ENCODE assay signal across 27 cellular contexts in genomic region chr13:72960114-72960513, GRCh38.
DNase-seq lines count a peak whose midpoint lies in the region; ATAC-seq, FAIRE-seq and TF ChIP-seq lines count a peak whose summit lies in the region.
"Had no signal": no experiment of that assay in that cellular context is flagged by ENCODE, and none has a peak within 500 bp of the region (broad histone marks: within the 10 kb centered on the region; RNA-seq: fewer than 3 reads in every experiment).

No MANE protein-coding gene starts in this region.

- FAIRE-seq in HepG2 (lab: Jason Lieb, UNC): no peak
- FAIRE-seq in astrocyte (lab: Jason Lieb, UNC): no peak
- FAIRE-seq: G401.6, GM18507 had no signal

- POLR2A ChIA-PET in HepG2 (lab: Yijun Ruan, JAX): no interaction called here

- no peak overlapping the region for H3K27ac Mint-ChIP-seq in astrocyte (ENCODE audit: unreplicated experiment)
- peak overlapping the region; percentile 84 to 97 (median 86) for H3K27ac Mint-ChIP-seq in nephron
- H3K27ac Mint-ChIP-seq: activated naive CD8-positive, alpha-beta T cell; activated T-helper 2 cell treated with anti-CD3 and anti-CD28 coated beads, Interferon-gamma antibody, Interleukin-2, Interleukin-4, amounts not matched to agents 10 μg/mL and 5 μg/mL and 100 μg/mL, durations not matched to agents 14 hours and 24 hours and 36 hours; neural progenitor cell had no signal

- H3K4me3 ChIP-seq in HepG2 (replicated peaks in 1 of 3; ENCODE audit: insufficient read depth in 1 of 3, low read depth in 2 of 3, low read length in 3 of 3) (no peak overlapping the region), right lobe of liver (no peak overlapping the region), astrocyte (ENCODE audit: insufficient read depth, low read depth, low read length) (no peak overlapping the region), SJCRH30 (no peak overlapping the region)
- H3K4me3 ChIP-seq: ascending aorta, dorsolateral prefrontal cortex, neural progenitor cell, psoas muscle, tibial nerve had no signal

- H3K27me3 ChIP-seq in HepG2 (ENCODE audit: control insufficient read depth in 1 of 2, insufficient read depth in 2 of 2, low read length in 2 of 2): no peaks in the 10 kb centered on the region; a peak in 1 of 5 replicates
- no peaks in the 10 kb centered on the region for H3K27me3 ChIP-seq in right lobe of liver
- H3K27me3 ChIP-seq in astrocyte (ENCODE audit: insufficient read depth, low read length): no peaks in the 10 kb centered on the region
- no peaks in the 10 kb centered on the region for H3K27me3 ChIP-seq in SJCRH30
- H3K27me3 ChIP-seq: ascending aorta, dorsolateral prefrontal cortex, neural progenitor cell, tibial nerve had no signal

- peaks cover 7% of the 10 kb centered on the region for H3K36me3 Mint-ChIP-seq in astrocyte (ENCODE audit: low read depth, unreplicated experiment)
- peaks cover 29% of the 10 kb centered on the region for H3K36me3 Mint-ChIP-seq in nephron (ENCODE audit: low read depth)

- H3K9me3 ChIP-seq in HepG2 (ENCODE audit: low read length) (no peaks in the 10 kb centered on the region), right lobe of liver (no peaks in the 10 kb centered on the region), astrocyte (ENCODE audit: insufficient read depth, low read depth, low read length) (no peaks in the 10 kb centered on the region), SJCRH30 (replicated peaks) (no peaks in the 10 kb centered on the region)
- H3K9me3 ChIP-seq: ascending aorta, psoas muscle, tibial nerve had no signal

- H3K4me1 Mint-ChIP-seq in astrocyte (ENCODE audit: low read depth, unreplicated experiment) (no peaks in the 10 kb centered on the region), nephron (no peaks in the 10 kb centered on the region)

- TF ChIP-seq CTCF in HepG2 (CRISPR knock-in tag; IDR thresholded peaks at IDR 0.05): no peak
- no peak for TF ChIP-seq CTCF in right lobe of liver (IDR thresholded peaks at IDR 0.05)
- no peak for TF ChIP-seq CTCF in astrocyte (IDR thresholded peaks at IDR 0.05; ENCODE audit: insufficient read depth, low read depth, low read length)
- no peak for TF ChIP-seq CTCF in nephron (IDR thresholded peaks at IDR 0.05; ENCODE audit: unreplicated experiment in 3 of 3)

- DNase-seq in HepG2 (ENCODE audit: low spot score) (no peak), right lobe of liver (no peak), astrocyte (ENCODE audit: low read depth) (no peak), NCI-H1092 treated with DMSO at 0.1 percent for 48 hours (lab: John Stamatoyannopoulos, UW) (no peak), SJCRH30 (no peak)
- DNase-seq in stimulated activated naive CD8-positive, alpha-beta T cell treated with anti-CD3 and anti-CD28 coated beads, Interleukin-15, Interleukin-2, amounts not matched to agents 100 U/mL and 50 U/mL, for 24 hours: no peak
- DNase-seq: activated CD4-positive, alpha-beta T cell treated with anti-CD3 and anti-CD28 coated beads, Interleukin-2, amount 50 U/mL, for 1 hour; C1 segment of cervical spinal cord; dorsolateral prefrontal cortex; foreskin fibroblast; Kasumi-1; NCI-H1930; psoas muscle; RPMI8226; stimulated activated CD4-positive, alpha-beta T cell treated with anti-CD3 and anti-CD28 coated beads, Interleukin-2, amount 100 ng/mL, for 48 hours; stimulated activated naive CD4-positive, alpha-beta T cell; WERI-Rb-1 had no signal

- in situ Hi-C loops in HepG2 (cut with HindIII; ENCODE audit: extremely low pct_ligation_motif_present, low pct_unique_long_range_greater_than_20kb): no loop called here

- ATAC-seq in HepG2: no peak
- no peak for ATAC-seq in right lobe of liver
- ATAC-seq in HG03097 (IDR thresholded peaks at IDR 0.05; ENCODE audit: low FRiP score, unreplicated experiment): no peak
- ATAC-seq in stimulated activated naive CD8-positive, alpha-beta T cell treated with anti-CD3 and anti-CD28 coated beads, Interleukin-15, Interleukin-2, amounts not matched to agents 100 U/mL and 50 U/mL, for 24 hours: no peak
- ATAC-seq: psoas muscle, SK-N-SH treated with all-trans-retinoic acid at 6 μM for 48 hours had no signal

- BruUV-seq in HepG2 (replicated peaks; lab: Mats Ljungman, UMichigan): no TSS peak

- H3K27ac ChIP-seq in HepG2 (ENCODE audit: extremely low read length, insufficient read depth, low read length): peak overlapping the region; percentile 44
- H3K27ac ChIP-seq in right lobe of liver: no peak overlapping the region
- peak overlapping the region; percentile 26 for H3K27ac ChIP-seq in astrocyte (ENCODE audit: low read depth, low read length)
- H3K27ac ChIP-seq in SJCRH30: no peak overlapping the region
- H3K27ac ChIP-seq: ascending aorta, dorsolateral prefrontal cortex, neural progenitor cell, psoas muscle, tibial nerve, WERI-Rb-1 had no signal

- TF ChIP-seq EP300 in HepG2 (IDR thresholded peaks at IDR 0.05; ENCODE audit: low read depth in 2 of 2, low read length in 2 of 2) (no peak), HepG2 (CRISPR knock-in tag; IDR thresholded peaks at IDR 0.05; ENCODE audit: borderline replicate concordance) (no peak)

- peak overlapping the region; percentile 29; the same call in 1 of the 2 replicates for H3K4me2 ChIP-seq in HepG2 (ENCODE audit: low read depth, low read length)
- no peak overlapping the region for H3K4me2 ChIP-seq in astrocyte (ENCODE audit: low read length)
- H3K4me2 ChIP-seq: neural progenitor cell had no signal

- WGBS in HepG2 (ENCODE audit: low lambda C conversion rate): 94% methylated on average over 4 of the region's 4 CpGs
- 92% methylated on average over 4 of the region's 4 CpGs for WGBS in right lobe of liver (ENCODE audit: insufficient coverage, low coverage, low lambda C conversion rate, missing lambda C conversion rate)

- TF ChIP-seq POLR2A in HepG2 (IDR thresholded peaks at IDR 0.05; ENCODE audit: insufficient read depth in 1 of 2, low read depth in 2 of 2, low read length in 2 of 2) (no peak), right lobe of liver (IDR thresholded peaks at IDR 0.05) (no peak)

- H3K79me2 ChIP-seq in HepG2 (ENCODE audit: insufficient read depth, low read length): no peaks in the 10 kb centered on the region
- no peaks in the 10 kb centered on the region for H3K79me2 ChIP-seq in astrocyte (ENCODE audit: insufficient read depth, low read length)

- peaks cover 13% of the 10 kb centered on the region; the same call in 1 of the 2 replicates for H3K4me1 ChIP-seq in HepG2 (ENCODE audit: insufficient read depth, low read length)
- H3K4me1 ChIP-seq in right lobe of liver: peaks cover 0 to 10% (median 0%) of the 10 kb centered on the region in 4 donors
- H3K4me1 ChIP-seq in astrocyte (ENCODE audit: insufficient read depth, low read length): no peaks in the 10 kb centered on the region
- H3K4me1 ChIP-seq in SJCRH30: no peaks in the 10 kb centered on the region
- H3K4me1 ChIP-seq: ascending aorta, neural progenitor cell, psoas muscle, tibial nerve had no signal

- H3K36me3 ChIP-seq in HepG2 (replicated peaks in 1 of 2; ENCODE audit: control insufficient read depth in 1 of 2, insufficient read depth in 2 of 2, low read length in 2 of 2): no peaks in the 10 kb centered on the region
- no peaks in the 10 kb centered on the region for H3K36me3 ChIP-seq in right lobe of liver
- H3K36me3 ChIP-seq in astrocyte (ENCODE audit: insufficient read depth, low read length): no peaks in the 10 kb centered on the region
- peaks cover 4% of the 10 kb centered on the region; the same call in 1 of the 2 replicates for H3K36me3 ChIP-seq in SJCRH30
- H3K36me3 ChIP-seq: neural progenitor cell, WERI-Rb-1 had no signal

- H3K4me3 Mint-ChIP-seq in astrocyte (ENCODE audit: unreplicated experiment): no peak overlapping the region
- H3K4me3 Mint-ChIP-seq in nephron: no peak overlapping the region
- H3K4me3 Mint-ChIP-seq: activated naive CD8-positive, alpha-beta T cell; neural progenitor cell had no signal

- TF ChIP-seq RAD21 in HepG2 (CRISPR knock-in tag; IDR thresholded peaks at IDR 0.05): no peak

- CTCF ChIA-PET in HepG2 (lab: Yijun Ruan, JAX; ENCODE audit: low intra/inter-chr PET ratio, low total read pairs): no interaction called here

- intact Hi-C loops in HepG2 (cut with micrococcal nuclease; ENCODE audit: unreplicated experiment) (no loop called here), right lobe of liver (cut with DNase I) (no loop called here)

- H3K9me3 Mint-ChIP-seq in astrocyte (ENCODE audit: unreplicated experiment): no peaks in the 10 kb centered on the region
- peaks cover 6% of the 10 kb centered on the region for H3K9me3 Mint-ChIP-seq in nephron
- H3K9me3 Mint-ChIP-seq: activated T-helper 2 cell treated with anti-CD3 and anti-CD28 coated beads, Interferon-gamma antibody, Interleukin-2, Interleukin-4, amounts not matched to agents 10 μg/mL and 5 μg/mL and 100 μg/mL, durations not matched to agents 14 hours and 24 hours and 36 hours had no signal

- H4K20me1 ChIP-seq in HepG2 (ENCODE audit: insufficient read depth, low read length) (no peaks in the 10 kb centered on the region), astrocyte (ENCODE audit: insufficient read depth, low read length) (no peaks in the 10 kb centered on the region)

- no peak overlapping the region for H3K9ac ChIP-seq in HepG2 (ENCODE audit: insufficient read depth, low read depth, low read length)
- no peak overlapping the region for H3K9ac ChIP-seq in astrocyte (ENCODE audit: low read length)
- H3K9ac ChIP-seq: neural progenitor cell had no signal

- no peaks in the 10 kb centered on the region for H3K27me3 Mint-ChIP-seq in astrocyte (ENCODE audit: low read depth, unreplicated experiment)
- H3K27me3 Mint-ChIP-seq in nephron (ENCODE audit: low read depth): no peaks in the 10 kb centered on the region
- H3K27me3 Mint-ChIP-seq: activated naive CD8-positive, alpha-beta T cell had no signal

- H2AFZ ChIP-seq in HepG2 (ENCODE audit: low read length) (no peak overlapping the region), astrocyte (ENCODE audit: low read depth, low read length) (no peak overlapping the region)
- H2AFZ ChIP-seq: neural progenitor cell had no signal

TF ChIP-seq in HepG2, 621 proteins besides CTCF, POLR2A, EP300 and RAD21 (continues in another document):
- TF ChIP-seq MBNL3 (CRISPR knock-in tag; conservative IDR thresholded peaks at IDR 0.05): no peak
- no peak for TF ChIP-seq HNF1B (CRISPR knock-in tag; IDR thresholded peaks at IDR 0.05)
- TF ChIP-seq ZNF12 (CRISPR knock-in tag; IDR thresholded peaks at IDR 0.05): no peak
- TF ChIP-seq HIVEP1 (CRISPR knock-in tag; IDR thresholded peaks at IDR 0.05): no peak

Comparison
In these comparisons a context has a peak if more than half of its experiments do, and no peak if none do; other contexts are left out.
1. H3K27ac ChIP-seq: peak in HepG2 (single experiment) and astrocyte (single experiment); none in right lobe of liver (0 of 3) and SJCRH30 (single experiment).